Comparison of ENCODE assay signal across 8 cellular contexts in the genomic region with DNA sequence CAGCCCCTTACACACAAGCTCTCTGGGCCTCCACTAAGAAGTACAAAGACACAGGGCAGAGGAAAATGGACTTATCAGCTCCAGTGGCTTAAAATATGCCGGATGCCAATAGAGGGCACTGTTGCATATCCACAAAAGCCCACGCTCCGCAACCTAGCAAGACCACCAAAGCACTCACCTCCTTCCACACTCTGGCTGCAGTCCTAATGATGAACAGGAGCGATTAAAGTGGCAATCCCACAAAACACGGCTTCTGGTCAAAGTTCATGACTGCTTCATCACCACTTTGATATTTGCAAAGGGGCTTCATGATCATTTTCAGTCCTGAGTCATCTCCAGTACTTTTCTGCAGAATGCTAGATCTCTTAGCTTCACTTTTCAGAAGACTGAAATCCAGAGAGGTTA.
A peak's percentile ranks its signal among the peaks of the same experiment; 100 is the strongest.
DNase-seq lines count a peak whose midpoint lies in the region; ATAC-seq and TF ChIP-seq lines count a peak whose summit lies in the region.

No MANE protein-coding gene starts in this region.

- H3K27me3 ChIP-seq in KMS-11 (ENCODE audit: insufficient read depth, low read depth) (no peaks in the 10 kb centered on the region), tibial nerve (no peaks in the 10 kb centered on the region)

- H3K27me3 Mint-ChIP-seq in activated T-helper 2 cell treated with anti-CD3 and anti-CD28 coated beads, Interferon-gamma antibody, Interleukin-2, Interleukin-4, amounts not matched to agents 10 μg/mL and 5 μg/mL and 100 μg/mL, durations not matched to agents 14 hours and 24 hours and 36 hours (ENCODE audit: low read depth): no peaks in the 10 kb centered on the region

- H3K4me3 ChIP-seq in KMS-11 (IDR thresholded peaks at IDR 0.05; ENCODE audit: insufficient read depth, low read depth, low read length): no peak overlapping the region
- no peak overlapping the region for H3K4me3 ChIP-seq in tibial nerve

- no peak overlapping the region for H3K4me2 ChIP-seq in KMS-11

- H2AFZ ChIP-seq in KMS-11 (ENCODE audit: low read depth): no peak overlapping the region

- H3K27ac ChIP-seq in KMS-11 (no peak overlapping the region), tibial nerve (no peak overlapping the region)

- H3K79me2 ChIP-seq in KMS-11 (ENCODE audit: insufficient read depth, low read depth): no peaks in the 10 kb centered on the region

- peak; percentile 23; the same call in 1 of the 2 replicates for TF ChIP-seq CTCF in KMS-11 (conservative IDR thresholded peaks at IDR 0.05; ENCODE audit: low read depth, low read length)
- peak; percentile 23 to 42 (median 35) for TF ChIP-seq CTCF in tibial nerve (IDR thresholded peaks at IDR 0.05)

- TF ChIP-seq POLR2A in tibial nerve (IDR thresholded peaks at IDR 0.05): no peak

- H3K9me3 ChIP-seq in tibial nerve: no peaks in the 10 kb centered on the region

- 34 to 59% methylated on average over 5 of the region's 5 CpGs for WGBS in tibial nerve, 2 donors

- peaks cover 76% of the 10 kb centered on the region for H3K4me1 Mint-ChIP-seq in activated T-helper 2 cell treated with anti-CD3 and anti-CD28 coated beads, Interferon-gamma antibody, Interleukin-2, Interleukin-4, amounts not matched to agents 10 μg/mL and 5 μg/mL and 100 μg/mL, durations not matched to agents 14 hours and 24 hours and 36 hours (ENCODE audit: low read depth)

- peak overlapping the region; percentile 71 for H3K27ac Mint-ChIP-seq in activated T-helper 2 cell treated with anti-CD3 and anti-CD28 coated beads, Interferon-gamma antibody, Interleukin-2, Interleukin-4, amounts not matched to agents 10 μg/mL and 5 μg/mL and 100 μg/mL, durations not matched to agents 14 hours and 24 hours and 36 hours

- no peak for ATAC-seq in GM19395 (IDR thresholded peaks at IDR 0.05; ENCODE audit: unreplicated experiment)

- TF ChIP-seq EP300 in tibial nerve (IDR thresholded peaks at IDR 0.05): no peak

- H3K9ac ChIP-seq in KMS-11: no peak overlapping the region

- H3K36me3 Mint-ChIP-seq in activated T-helper 2 cell treated with anti-CD3 and anti-CD28 coated beads, Interferon-gamma antibody, Interleukin-2, Interleukin-4, amounts not matched to agents 10 μg/mL and 5 μg/mL and 100 μg/mL, durations not matched to agents 14 hours and 24 hours and 36 hours (ENCODE audit: low read depth): peaks cover 6% of the 10 kb centered on the region

- intact Hi-C loops in activated T-helper 2 cell treated with anti-CD3 and anti-CD28 coated beads, Interferon-gamma antibody, Interleukin-2, Interleukin-4, amounts not matched to agents 10 μg/mL and 5 μg/mL and 100 μg/mL, durations not matched to agents 14 hours and 24 hours and 36 hours (cut with micrococcal nuclease): loop anchor here (5.0 kb wide), 1 partner anchor 251 kb away; no protein-coding TSS in a partner anchor

- H3K4me3 Mint-ChIP-seq in activated T-helper 2 cell treated with anti-CD3 and anti-CD28 coated beads, Interferon-gamma antibody, Interleukin-2, Interleukin-4, amounts not matched to agents 10 μg/mL and 5 μg/mL and 100 μg/mL, durations not matched to agents 14 hours and 24 hours and 36 hours (ENCODE audit: low read depth): peak overlapping the region; percentile 9

- H3K4me1 ChIP-seq in KMS-11 (ENCODE audit: low read depth, poor library complexity, severe bottlenecking) (no peaks in the 10 kb centered on the region), tibial nerve (peaks cover 0 to 11% (median 0%) of the 10 kb centered on the region in 4 donors)

- H3K36me3 ChIP-seq in KMS-11 (ENCODE audit: insufficient read depth) (no peaks in the 10 kb centered on the region), tibial nerve (no peaks in the 10 kb centered on the region)

- no peaks in the 10 kb centered on the region for H4K20me1 ChIP-seq in KMS-11 (ENCODE audit: insufficient read depth)

- DNase-seq in DMS79 treated with DMSO at 0.1 percent for 48 hours (lab: John Stamatoyannopoulos, UW) (peak; percentile 12), DMS79 (lab: John Stamatoyannopoulos, UW) (no peak), inferior parietal cortex (ENCODE audit: extremely low spot score) (peak; percentile 42), tibial nerve (ENCODE audit: low spot score in 2 of 2) (peak in 1 of 2 donors; percentile 68), NCI-H2107 treated with DMSO at 0.1 percent for 48 hours (lab: John Stamatoyannopoulos, UW; ENCODE audit: unreplicated experiment) (no peak)
- DNase-seq in activated T-helper 2 cell treated with anti-CD3 and anti-CD28 coated beads, Interferon-gamma antibody, Interleukin-2, Interleukin-4, amounts not matched to agents 10 μg/mL and 5 μg/mL and 100 μg/mL, durations not matched to agents 14 hours and 24 hours and 36 hours (ENCODE audit: low spot score): no peak

- H3K9me3 Mint-ChIP-seq in activated T-helper 2 cell treated with anti-CD3 and anti-CD28 coated beads, Interferon-gamma antibody, Interleukin-2, Interleukin-4, amounts not matched to agents 10 μg/mL and 5 μg/mL and 100 μg/mL, durations not matched to agents 14 hours and 24 hours and 36 hours: no peaks in the 10 kb centered on the region

Comparison
In these comparisons a context has a peak if more than half of its experiments do, and no peak if none do; other contexts are left out.
1. DNase-seq: peak in DMS79 treated with DMSO at 0.1 percent for 48 hours (single experiment) and inferior parietal cortex (single experiment); none in DMS79 (single experiment), activated T-helper 2 cell treated with anti-CD3 and anti-CD28 coated beads, Interferon-gamma antibody, Interleukin-2, Interleukin-4, amounts not matched to agents 10 μg/mL and 5 μg/mL and 100 μg/mL, durations not matched to agents 14 hours and 24 hours and 36 hours (single experiment) and NCI-H2107 treated with DMSO at 0.1 percent for 48 hours (single experiment).